8 cellular contexts compared by ENCODE assay signal in the genomic region with DNA sequence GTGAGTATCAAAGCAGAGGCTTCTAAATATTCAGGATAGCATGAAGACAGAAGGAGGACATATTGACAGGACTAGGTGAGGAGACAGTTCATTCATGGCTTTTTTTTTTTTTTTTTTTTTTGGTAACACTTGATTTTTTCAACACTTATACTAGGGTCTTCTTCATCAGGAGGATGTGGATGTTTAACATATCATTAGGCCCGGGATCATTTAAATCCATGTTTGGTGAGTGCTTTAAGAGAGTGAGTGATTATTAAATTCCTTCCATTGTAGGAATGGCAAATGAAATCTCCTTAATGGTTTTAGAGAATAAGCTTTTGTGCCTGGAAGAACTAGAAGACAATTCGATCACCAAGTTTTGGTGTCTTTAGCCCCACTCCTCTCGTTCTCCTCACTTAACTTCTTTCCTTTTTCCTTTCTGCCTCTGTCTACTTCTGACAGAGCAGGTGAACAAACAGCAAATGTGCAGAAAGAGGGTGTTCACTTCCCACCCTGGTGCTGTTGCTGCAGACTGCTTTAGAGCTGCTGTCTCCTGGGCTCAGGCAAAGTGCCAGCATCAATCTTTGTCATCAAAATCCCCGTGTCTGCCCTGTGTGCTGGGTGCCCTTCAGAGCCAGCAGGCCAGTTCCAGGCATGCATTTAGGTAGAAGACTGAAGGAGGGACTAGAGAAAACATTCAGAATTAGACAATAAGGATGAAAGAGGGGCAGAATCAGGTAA. TPM values are rescaled to one million over a fixed set of nuclear protein-coding genes. Genes with fewer than 3 reads are reported as not detected.
DNase-seq lines count a peak whose midpoint lies in the region; ATAC-seq and TF ChIP-seq lines count a peak whose summit lies in the region.

No MANE protein-coding gene starts in this region.

- H3K27me3 Mint-ChIP-seq in activated naive CD8-positive, alpha-beta T cell treated with anti-CD3 and anti-CD28 coated beads, Interleukin-2, amount 50 U/mL, for 24 hours: no peaks in the 10 kb centered on the region

- H3K9me3 ChIP-seq in DND-41 (ENCODE audit: insufficient read depth, low read length, severe bottlenecking): no peaks in the 10 kb centered on the region
- no peaks in the 10 kb centered on the region for H3K9me3 ChIP-seq in liver (ENCODE audit: control insufficient read depth in 4 of 4, low read length in 3 of 4)
- no peaks in the 10 kb centered on the region for H3K9me3 ChIP-seq in subcutaneous abdominal adipose tissue (ENCODE audit: control insufficient read depth in 5 of 5, low read length in 5 of 5)

- no peaks in the 10 kb centered on the region for H3K36me3 Mint-ChIP-seq in activated naive CD8-positive, alpha-beta T cell treated with anti-CD3 and anti-CD28 coated beads, Interleukin-2, amount 50 U/mL, for 24 hours (ENCODE audit: low read depth)

- H3K27ac Mint-ChIP-seq in activated naive CD8-positive, alpha-beta T cell treated with anti-CD3 and anti-CD28 coated beads, Interleukin-2, amount 50 U/mL, for 24 hours: peak overlapping the region; percentile 92

- H3K27me3 ChIP-seq in DND-41 (ENCODE audit: insufficient read depth, low read length, poor library complexity) (no peaks in the 10 kb centered on the region), liver (ENCODE audit: control insufficient read depth in 4 of 4, insufficient read depth in 4 of 4, low read length in 3 of 4) (no peaks in the 10 kb centered on the region), subcutaneous abdominal adipose tissue (ENCODE audit: control insufficient read depth in 5 of 5, insufficient read depth in 4 of 5, low read length in 5 of 5) (peaks cover 0 to 4% (median 0%) of the 10 kb centered on the region in 5 donors)

- no peaks in the 10 kb centered on the region for H3K36me3 ChIP-seq in DND-41 (ENCODE audit: insufficient read depth, low read length)
- no peaks in the 10 kb centered on the region for H3K36me3 ChIP-seq in liver (ENCODE audit: control insufficient read depth in 4 of 4, insufficient read depth in 3 of 4, low read depth in 1 of 4, low read length in 3 of 4)
- no peaks in the 10 kb centered on the region for H3K36me3 ChIP-seq in subcutaneous abdominal adipose tissue (ENCODE audit: control insufficient read depth in 5 of 5, insufficient read depth in 5 of 5, low read length in 5 of 5)

- H2AFZ ChIP-seq in DND-41 (ENCODE audit: low read depth, low read length): peak overlapping the region; percentile 73

- H3K4me3 Mint-ChIP-seq in activated naive CD8-positive, alpha-beta T cell treated with anti-CD3 and anti-CD28 coated beads, Interleukin-2, amount 50 U/mL, for 24 hours: peak overlapping the region; percentile 73

- no peak overlapping the region for H3K4me3 ChIP-seq in DND-41 (ENCODE audit: low read depth in 1 of 2, low read length in 2 of 2)
- no peak overlapping the region for H3K4me3 ChIP-seq in liver (ENCODE audit: low read depth in 1 of 3, low read length in 3 of 3)
- peak overlapping the region in 4 of 5 donors; percentile 20 to 62 (median 52) for H3K4me3 ChIP-seq in subcutaneous abdominal adipose tissue (ENCODE audit: low read depth in 1 of 5, low read length in 5 of 5)

- H3K79me2 ChIP-seq in DND-41 (ENCODE audit: insufficient read depth, low read length): no peaks in the 10 kb centered on the region

- H3K4me1 ChIP-seq in DND-41 (ENCODE audit: insufficient read depth, low read length) (peaks cover 29% of the 10 kb centered on the region), liver (ENCODE audit: control insufficient read depth in 4 of 4, insufficient read depth in 4 of 4, low read length in 3 of 4) (peaks cover 11 to 27% (median 21%) of the 10 kb centered on the region in 4 donors), subcutaneous abdominal adipose tissue (ENCODE audit: control insufficient read depth in 5 of 5, insufficient read depth in 5 of 5, low read length in 5 of 5) (peaks cover 16 to 39% (median 30%) of the 10 kb centered on the region in 5 donors)

- no peaks in the 10 kb centered on the region for H3K9me3 Mint-ChIP-seq in activated naive CD8-positive, alpha-beta T cell treated with anti-CD3 and anti-CD28 coated beads, Interleukin-2, amount 50 U/mL, for 24 hours

- WGBS in liver: 54% methylated on average over 4 of the region's 4 CpGs

- TF ChIP-seq CTCF in DND-41 (IDR thresholded peaks at IDR 0.05; ENCODE audit: borderline replicate concordance, extremely low read depth, low read length, poor library complexity, severe bottlenecking): no peak
- TF ChIP-seq CTCF in liver (IDR thresholded peaks at IDR 0.05; ENCODE audit: low read depth, low read length, missing input control): no peak
- no peak for TF ChIP-seq CTCF in GM20000 (IDR thresholded peaks at IDR 0.05; ENCODE audit: extremely low read depth, missing control alignments)

- H3K9ac ChIP-seq in DND-41 (ENCODE audit: low read depth, low read length): peak overlapping the region; percentile 47
- H3K9ac ChIP-seq in liver (ENCODE audit: low read depth in 1 of 2, low read length in 2 of 2): peak overlapping the region; percentile 61 to 88
- peak overlapping the region in 4 of 5 donors; percentile 71 to 93 (median 74) for H3K9ac ChIP-seq in subcutaneous abdominal adipose tissue (ENCODE audit: low read length in 5 of 5)

- TF ChIP-seq RAD21 in liver (IDR thresholded peaks at IDR 0.05): no peak

- H4K20me1 ChIP-seq in DND-41 (ENCODE audit: insufficient read depth, low read length): no peaks in the 10 kb centered on the region

- ATAC-seq in DND-41 (ENCODE audit: insufficient read depth, low read depth) (no peak), HG03025 (IDR thresholded peaks at IDR 0.05; ENCODE audit: low FRiP score, unreplicated experiment) (no peak)
- ATAC-seq in activated naive CD8-positive, alpha-beta T cell treated with anti-CD3 and anti-CD28 coated beads, Interleukin-2, amount 50 U/mL, for 24 hours: peak; percentile 68

- H3K4me2 ChIP-seq in DND-41 (ENCODE audit: insufficient read depth, low read length): peak overlapping the region; percentile 38; the same call in 1 of the 2 replicates

- H3K4me1 Mint-ChIP-seq in activated naive CD8-positive, alpha-beta T cell treated with anti-CD3 and anti-CD28 coated beads, Interleukin-2, amount 50 U/mL, for 24 hours: peaks cover 48% of the 10 kb centered on the region

- DNase-seq in DND-41: peak; percentile 8
- peak; percentile 37 for DNase-seq in NCI-H524 treated with DMSO at 0.1 percent for 48 hours (lab: John Stamatoyannopoulos, UW)
- peak; percentile 48 for DNase-seq in activated naive CD8-positive, alpha-beta T cell treated with anti-CD3 and anti-CD28 coated beads, Interleukin-2, amount 50 U/mL, for 24 hours
- no peak for DNase-seq in effector CD8-positive, alpha-beta T cell (lab: John Stamatoyannopoulos, UW)
- no peak for DNase-seq in GM20000 (ENCODE audit: low spot score)

- H3K27ac ChIP-seq in DND-41 (ENCODE audit: low read length) (peak overlapping the region; percentile 81), liver (ENCODE audit: low read depth in 1 of 2, low read length in 2 of 2) (peak overlapping the region; percentile 84 to 92), subcutaneous abdominal adipose tissue (ENCODE audit: low read depth, low read length) (peak overlapping the region; percentile 99)

TF ChIP-seq in liver, 16 proteins besides CTCF, POLR2A, EP300 and RAD21:
- TF ChIP-seq, protein P1, sequence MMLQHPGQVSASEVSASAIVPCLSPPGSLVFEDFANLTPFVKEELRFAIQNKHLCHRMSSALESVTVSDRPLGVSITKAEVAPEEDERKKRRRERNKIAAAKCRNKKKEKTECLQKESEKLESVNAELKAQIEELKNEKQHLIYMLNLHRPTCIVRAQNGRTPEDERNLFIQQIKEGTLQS (IDR thresholded peaks at IDR 0.05): no peak
- TF ChIP-seq YY1 (IDR thresholded peaks at IDR 0.05): no peak
- peak in 1 of 2 donors; percentile 21 for TF ChIP-seq RXRA (IDR thresholded peaks at IDR 0.05)
- TF ChIP-seq FOXA2 (IDR thresholded peaks at IDR 0.05): no peak
- TF ChIP-seq HNF4G (IDR thresholded peaks at IDR 0.05): no peak

RNA-seq across cellular contexts. Expression of a gene that starts 35.6 kb away (rescaled TPM):
- 10 to 100 TPM; 40.6 to 84.8 TPM for total RNA-seq in liver
- 100 to 1,000 TPM in 1 of 2 donors, 10 to 100 TPM in 1; 78.5 to 100 TPM for polyA plus RNA-seq in liver

RNA-seq across cellular contexts. Expression of a gene that starts 41.6 kb away (rescaled TPM):
- 10 to 100 TPM; 37.3 to 75.5 TPM for total RNA-seq in liver
- polyA plus RNA-seq in liver: 10 to 100 TPM in 1 of 2 donors, 1 to 10 TPM in 1; 5.2 to 10.6 TPM

Comparison
In these comparisons a context has a peak if more than half of its experiments do, and no peak if none do; other contexts are left out.
1. DNase-seq: peak in DND-41 (single experiment), NCI-H524 treated with DMSO at 0.1 percent for 48 hours (single experiment) and activated naive CD8-positive, alpha-beta T cell treated with anti-CD3 and anti-CD28 coated beads, Interleukin-2, amount 50 U/mL, for 24 hours (single experiment); none in effector CD8-positive, alpha-beta T cell (single experiment) and GM20000 (single experiment).
2. H3K4me3 ChIP-seq: peak in subcutaneous abdominal adipose tissue (4 of 5); none in DND-41 (0 of 2) and liver (0 of 3).
3. Peak in every context shown above with its lines, with median percentiles within 50 percentile points of each other: H3K27ac ChIP-seq and H3K9ac ChIP-seq.